In genomic region chr1:19863804-19864203, GRCh38 we compare ENCODE assay signal across 18 cellular contexts. TPM values are rescaled to one million over a fixed set of nuclear protein-coding genes. Genes with fewer than 3 reads are reported as not detected.
DNase-seq lines count a peak whose midpoint lies in the region; ATAC-seq and TF ChIP-seq lines count a peak whose summit lies in the region.
"Had no signal": no experiment of that assay in that cellular context is flagged by ENCODE, and none has a peak within 500 bp of the region (broad histone marks: within the 10 kb centered on the region; RNA-seq: fewer than 3 reads in every experiment).

No MANE protein-coding gene starts in this region.

- intact Hi-C loops in lower lobe of right lung (cut with DNase I): no loop called here

- H3K9me3 ChIP-seq in fibroblast of lung (ENCODE audit: control insufficient read depth, insufficient read depth, low read depth, low read length) (no peaks in the 10 kb centered on the region), lower lobe of right lung (no peaks in the 10 kb centered on the region)

- no peaks in the 10 kb centered on the region for H3K27me3 ChIP-seq in fibroblast of lung (ENCODE audit: control insufficient read depth, insufficient read depth, low read length)
- peaks cover 14% of the 10 kb centered on the region for H3K27me3 ChIP-seq in lower lobe of right lung (ENCODE audit: low read depth)
- H3K27me3 ChIP-seq: BLaER1 treated with 17β-estradiol and CSF1 and Interleukin-3, amounts not matched to agents 10 nM and 100 nM had no signal

- no peak overlapping the region for H3K4me2 ChIP-seq in fibroblast of lung (ENCODE audit: extremely low read depth, insufficient read depth, low read length)
- H3K4me2 ChIP-seq: BLaER1 treated with 17β-estradiol and CSF1 and Interleukin-3, amounts not matched to agents 10 nM and 100 nM had no signal

- H3K27ac ChIP-seq in fibroblast of lung (ENCODE audit: insufficient read depth, low read length): no peak overlapping the region
- no peak overlapping the region for H3K27ac ChIP-seq in lower lobe of right lung
- H3K27ac ChIP-seq: BLaER1 treated with 17β-estradiol and CSF1 and Interleukin-3, amounts not matched to agents 10 nM and 100 nM; esophagus squamous epithelium had no signal

- DNase-seq in EL: peak; percentile 51
- DNase-seq in SK-MEL-5 (ENCODE audit: low read depth, low spot score): peak; percentile 5
- peak; percentile 78 to 83 for DNase-seq in fibroblast of lung (ENCODE audit: low read depth in 2 of 2)
- DNase-seq in renal cortical epithelial cell (ENCODE audit: low read depth): peak; percentile 79
- no peak for DNase-seq in GF-D8 (lab: John Stamatoyannopoulos, UW)
- no peak for DNase-seq in stimulated activated naive CD4-positive, alpha-beta T cell treated with Interleukin-2 at 50 U/mL for 16 hours (lab: John Stamatoyannopoulos, UW)
- DNase-seq in lower lobe of right lung: no peak
- DNase-seq: activated effector memory CD4-positive, alpha-beta T cell treated with Interleukin-2 at 50 U/mL for 16 hours; DMS53; esophagus squamous epithelium; natural killer cell; NCI-H2029; NCI-H524 treated with DMSO at 0.1 percent for 48 hours had no signal

- H3K36me3 ChIP-seq in fibroblast of lung (ENCODE audit: control insufficient read depth, insufficient read depth, low read length) (no peaks in the 10 kb centered on the region), lower lobe of right lung (no peaks in the 10 kb centered on the region)
- H3K36me3 ChIP-seq: BLaER1 treated with 17β-estradiol and CSF1 and Interleukin-3, amounts not matched to agents 10 nM and 100 nM; esophagus squamous epithelium had no signal

- H3K4me3 ChIP-seq in fibroblast of lung (replicated peaks in 1 of 4; ENCODE audit: control extremely low read depth in 1 of 4, insufficient read depth in 1 of 4, low read depth in 3 of 4, low read length in 4 of 4) (no peak overlapping the region), lower lobe of right lung (no peak overlapping the region)
- H3K4me3 ChIP-seq: BLaER1 treated with 17β-estradiol and CSF1 and Interleukin-3, amounts not matched to agents 10 nM and 100 nM; esophagus squamous epithelium had no signal

- H2AFZ ChIP-seq in fibroblast of lung (ENCODE audit: low read length): no peak overlapping the region

- H3K9ac ChIP-seq in fibroblast of lung (ENCODE audit: insufficient read depth, low read length): no peak overlapping the region
- H3K9ac ChIP-seq: BLaER1 treated with 17β-estradiol and CSF1 and Interleukin-3, amounts not matched to agents 10 nM and 100 nM had no signal

- no peak for TF ChIP-seq CTCF in fibroblast of lung (conservative IDR thresholded peaks at IDR 0.05 in 1 of 2, IDR thresholded peaks at IDR 0.05 in 1 of 2; ENCODE audit: low read depth in 1 of 2, low read length in 2 of 2)
- no peak for TF ChIP-seq CTCF in lower lobe of right lung (IDR thresholded peaks at IDR 0.05)

- no peaks in the 10 kb centered on the region for H4K20me1 ChIP-seq in fibroblast of lung (ENCODE audit: control insufficient read depth, extremely low read depth, insufficient read depth, low read length)
- H4K20me1 ChIP-seq: BLaER1 treated with 17β-estradiol and CSF1 and Interleukin-3, amounts not matched to agents 10 nM and 100 nM had no signal

- H3K4me1 ChIP-seq in fibroblast of lung (ENCODE audit: control insufficient read depth, extremely low read depth, insufficient read depth, low read length) (peaks cover 4% of the 10 kb centered on the region), lower lobe of right lung (no peaks in the 10 kb centered on the region)
- H3K4me1 ChIP-seq: esophagus squamous epithelium had no signal

- no peak for ATAC-seq in lower lobe of right lung
- no peak for ATAC-seq in HG02610 (IDR thresholded peaks at IDR 0.05; ENCODE audit: unreplicated experiment)
- ATAC-seq: natural killer cell had no signal

- in situ Hi-C loops in SK-MEL-5 (cut with HindIII; ENCODE audit: low pct_unique_long_range_greater_than_20kb, low sequenced_read_pairs): no loop called here

- H3K79me2 ChIP-seq in fibroblast of lung (ENCODE audit: control insufficient read depth, insufficient read depth, low read length): no peaks in the 10 kb centered on the region

RNA-seq across cellular contexts. Expression of gene OTUD3, which starts 18.4 kb away (rescaled TPM):
- total RNA-seq in SK-MEL-5 (2014; rRNA removed; shearing (Covaris generic)): 3.5 and 11.0 TPM in 2 replicates
- 3.5 and 5.6 TPM in 2 replicates for polyA plus RNA-seq in SK-MEL-5 (2015; cell fraction: cytosol; rRNA removed)
- polyA plus RNA-seq in SK-MEL-5 (2015; cell fraction: nucleus; rRNA removed): 19.9 and 23.0 TPM in 2 replicates
- 5.0 and 5.1 TPM in 2 replicates for total RNA-seq in fibroblast of lung
- 2.9 and 3.0 TPM in 2 replicates for polyA plus RNA-seq in fibroblast of lung
- polyA plus RNA-seq in fibroblast of lung (2012): 2.0 and 2.5 TPM in 2 replicates
- polyA minus RNA-seq in fibroblast of lung (ENCODE audit: low replicate concordance): 0.24 and 0.26 TPM in 2 replicates
- 4.3 and 8.7 TPM in 2 replicates for total RNA-seq in renal cortical epithelial cell
- 11.5 TPM for total RNA-seq in lower lobe of right lung

RNA-seq across cellular contexts. Expression of gene RNF186, which starts 48.7 kb away (rescaled TPM):
- total RNA-seq in SK-MEL-5 (2014; rRNA removed; shearing (Covaris generic)): not detected in 2 replicates
- polyA plus RNA-seq in SK-MEL-5 (2015; cell fraction: cytosol; rRNA removed): not detected in 2 replicates
- polyA plus RNA-seq in SK-MEL-5 (2015; cell fraction: nucleus; rRNA removed): not detected in 2 replicates
- total RNA-seq in fibroblast of lung (not detected in 2 replicates), renal cortical epithelial cell (0.05 TPM in 1 of 2 replicates, not detected in the other), lower lobe of right lung (not detected)
- not detected in 2 replicates for polyA plus RNA-seq in fibroblast of lung
- polyA plus RNA-seq in fibroblast of lung (2012): not detected in 2 replicates
- polyA minus RNA-seq in fibroblast of lung (ENCODE audit: low replicate concordance): not detected in 2 replicates
- total RNA-seq: activated CD8-positive, alpha-beta memory T cell treated with anti-CD3 and anti-CD28 coated beads for 36 hours; dermis microvascular lymphatic vessel endothelial cell; esophagus squamous epithelium; natural killer cell had no signal

RNA-seq across cellular contexts. Expression of gene PLA2G2E, which starts 59.6 kb away (rescaled TPM):
- total RNA-seq in SK-MEL-5 (2014; rRNA removed; shearing (Covaris generic)): not detected in 2 replicates
- polyA plus RNA-seq in SK-MEL-5 (2015; cell fraction: cytosol; rRNA removed): not detected in 2 replicates
- not detected in 2 replicates for polyA plus RNA-seq in SK-MEL-5 (2015; cell fraction: nucleus; rRNA removed)
- total RNA-seq in fibroblast of lung (not detected in 2 replicates), renal cortical epithelial cell (not detected in 2 replicates), lower lobe of right lung (not detected)
- not detected in 2 replicates for polyA plus RNA-seq in fibroblast of lung
- polyA plus RNA-seq in fibroblast of lung (2012): not detected in 2 replicates
- polyA minus RNA-seq in fibroblast of lung (ENCODE audit: low replicate concordance): not detected in 2 replicates
- total RNA-seq: activated CD8-positive, alpha-beta memory T cell treated with anti-CD3 and anti-CD28 coated beads for 36 hours; dermis microvascular lymphatic vessel endothelial cell; esophagus squamous epithelium; lower leg skin; natural killer cell had no signal

Comparison
In these comparisons a context has a peak if more than half of its experiments do, and no peak if none do; other contexts are left out.
1. DNase-seq: peak in EL (single experiment), SK-MEL-5 (single experiment), fibroblast of lung (2 of 2) and renal cortical epithelial cell (single experiment); none in GF-D8 (single experiment), stimulated activated naive CD4-positive, alpha-beta T cell treated with Interleukin-2 at 50 U/mL for 16 hours (single experiment) and lower lobe of right lung (single experiment).